9 cellular contexts compared by ENCODE assay signal in the genomic region with DNA sequence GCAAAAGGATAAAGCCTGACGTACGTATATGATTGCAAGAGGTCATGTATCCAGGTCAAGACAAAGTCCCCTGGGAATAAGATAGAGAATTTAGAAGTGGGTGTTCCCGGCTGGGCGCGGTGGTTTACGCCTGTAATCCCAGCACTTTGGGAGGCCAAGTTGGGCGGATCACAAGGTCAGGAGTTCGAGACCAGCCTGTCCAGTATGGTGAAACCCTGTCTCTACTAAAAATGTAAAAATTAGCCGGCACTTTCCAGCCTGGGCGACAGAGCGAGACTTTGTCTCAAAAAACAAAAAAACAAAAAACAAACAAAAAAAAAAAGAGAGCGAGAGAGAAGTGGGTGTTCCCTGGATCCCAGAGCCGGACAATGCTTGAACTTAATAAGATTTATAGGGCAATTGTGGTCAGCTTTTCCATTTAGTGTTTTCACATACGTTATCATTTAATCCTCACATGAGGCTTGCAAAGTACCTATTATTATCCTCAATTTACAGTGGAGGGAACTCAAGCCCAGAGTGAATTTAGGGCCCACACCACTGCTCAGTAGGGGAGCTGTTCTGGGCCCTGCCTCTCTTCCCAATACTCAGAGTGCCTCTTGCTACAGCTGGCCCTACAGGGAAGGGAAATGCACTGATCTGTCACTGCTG. TPM values are rescaled to one million over a fixed set of nuclear protein-coding genes. Genes with fewer than 3 reads are reported as not detected.
DNase-seq lines count a peak whose midpoint lies in the region; ATAC-seq and TF ChIP-seq lines count a peak whose summit lies in the region.
"Had no signal": no experiment of that assay in that cellular context is flagged by ENCODE, and none has a peak within 500 bp of the region (broad histone marks: within the 10 kb centered on the region; RNA-seq: fewer than 3 reads in every experiment).

No MANE protein-coding gene starts in this region.

- ATAC-seq in HG03469 (IDR thresholded peaks at IDR 0.05; ENCODE audit: unreplicated experiment): no peak

- no peaks in the 10 kb centered on the region for H3K9me3 ChIP-seq in neural progenitor cell (ENCODE audit: low read depth)

- H3K4me1 Mint-ChIP-seq in HFFc6 (ENCODE audit: low read depth): peaks cover 32% of the 10 kb centered on the region
- peaks cover 11% of the 10 kb centered on the region for H3K4me1 Mint-ChIP-seq in neural progenitor cell

- intact Hi-C loops in head of caudate nucleus (cut with DNase I): loop anchor here (5.0 kb wide), 1 partner anchor 56 kb away; a partner anchor contains a TSS

- H2AFZ ChIP-seq in neural progenitor cell (replicated peaks): no peak overlapping the region

- no peak for TF ChIP-seq CTCF in HFFc6 (IDR thresholded peaks at IDR 0.05)
- no peak for TF ChIP-seq CTCF in neural progenitor cell (IDR thresholded peaks at IDR 0.05)

- peaks cover 38% of the 10 kb centered on the region for H3F3A ChIP-seq in neural progenitor cell (ENCODE audit: low read depth)

- no peak overlapping the region for H3K9ac ChIP-seq in neural progenitor cell

- H3K27me3 ChIP-seq in neural progenitor cell: peaks cover 93% of the 10 kb centered on the region

- DNase-seq in HFFc6: no peak
- no peak for DNase-seq in caudate nucleus (lab: John Stamatoyannopoulos, UW)
- DNase-seq in neural progenitor cell (ENCODE audit: low spot score): no peak
- DNase-seq in head of caudate nucleus: no peak
- DNase-seq in DMS79 treated with DMSO at 0.1 percent for 48 hours (lab: John Stamatoyannopoulos, UW): no peak
- DNase-seq: cortex of kidney, NCI-H1105 treated with DMSO at 0.1 percent for 48 hours had no signal

- no peaks in the 10 kb centered on the region for H3K9me3 Mint-ChIP-seq in HFFc6
- H3K9me3 Mint-ChIP-seq in neural progenitor cell: no peaks in the 10 kb centered on the region

- no peaks in the 10 kb centered on the region for H3K79me2 ChIP-seq in neural progenitor cell (ENCODE audit: low read depth)

- no peaks in the 10 kb centered on the region for H3K36me3 ChIP-seq in neural progenitor cell

- H3K27ac Mint-ChIP-seq in HFFc6 (no peak overlapping the region), neural progenitor cell (no peak overlapping the region)

- peaks cover 17% of the 10 kb centered on the region for H3K27me3 Mint-ChIP-seq in HFFc6 (ENCODE audit: insufficient read depth)
- peaks cover 22% of the 10 kb centered on the region for H3K27me3 Mint-ChIP-seq in neural progenitor cell (ENCODE audit: insufficient read depth, low read depth)

- H3K36me3 Mint-ChIP-seq in HFFc6 (ENCODE audit: low read depth): no peaks in the 10 kb centered on the region
- no peaks in the 10 kb centered on the region for H3K36me3 Mint-ChIP-seq in neural progenitor cell

- peaks cover 13% of the 10 kb centered on the region for H3K4me1 ChIP-seq in neural progenitor cell

- peak overlapping the region; percentile 4 for H3K27ac ChIP-seq in caudate nucleus (ENCODE audit: low read depth, low read length)
- no peak overlapping the region for H3K27ac ChIP-seq in neural progenitor cell

- H3K4me3 Mint-ChIP-seq in HFFc6 (peak overlapping the region; percentile 34; the same call in 1 of the 2 replicates), neural progenitor cell (peak overlapping the region; percentile 77)

- H3K4me2 ChIP-seq in neural progenitor cell: peak overlapping the region; percentile 95

- peak overlapping the region; percentile 85 for H3K4me3 ChIP-seq in neural progenitor cell

- H4K20me1 ChIP-seq in neural progenitor cell (ENCODE audit: low read depth): peaks cover 9% of the 10 kb centered on the region

RNA-seq across cellular contexts. Expression of a gene that starts 0.5 kb away (rescaled TPM):
- total RNA-seq in HFFc6 (2021; fragmentation: NEBNext Ultra II Directional; extraction: Animal tissue kit (Norgen Biotek cat#: 25700)): not detected
- total RNA-seq in neural progenitor cell (ENCODE audit: low replicate concordance): not detected in 2 replicates
- total RNA-seq: T-helper 2 cell treated with Interferon-gamma antibody and Interleukin-4, amounts not matched to agents 100 ng/mL and 5 ng/mL, for 36 hours had no signal

RNA-seq across cellular contexts. Expression of a gene that starts 2.1 kb away (rescaled TPM):
- total RNA-seq in HFFc6 (2021; fragmentation: NEBNext Ultra II Directional; extraction: Animal tissue kit (Norgen Biotek cat#: 25700)): under 1 TPM in 3 of 6 experiments, not detected in 3; 0.23 to 0.34 (median 0.31) TPM
- 0.31 TPM in 1 of 2 replicates, not detected in the other for total RNA-seq in neural progenitor cell (ENCODE audit: low replicate concordance)

RNA-seq across cellular contexts. Expression of a gene that starts 7.7 kb away (rescaled TPM):
- total RNA-seq in HFFc6 (2021; fragmentation: NEBNext Ultra II Directional; extraction: Animal tissue kit (Norgen Biotek cat#: 25700)): 100 to 1,000 TPM; 216 to 280 (median 237) TPM
- 144 and 199 TPM in 2 replicates for total RNA-seq in neural progenitor cell (ENCODE audit: low replicate concordance)

RNA-seq across cellular contexts. Expression of a gene that starts 16.6 kb away (rescaled TPM):
- not detected for total RNA-seq in HFFc6 (2021; fragmentation: NEBNext Ultra II Directional; extraction: Animal tissue kit (Norgen Biotek cat#: 25700))
- not detected in 2 replicates for total RNA-seq in neural progenitor cell (ENCODE audit: low replicate concordance)
- total RNA-seq: T-helper 2 cell treated with Interferon-gamma antibody and Interleukin-4, amounts not matched to agents 100 ng/mL and 5 ng/mL, for 36 hours had no signal
